ENCODE assay signal across 8 cellular contexts in the genomic region with DNA sequence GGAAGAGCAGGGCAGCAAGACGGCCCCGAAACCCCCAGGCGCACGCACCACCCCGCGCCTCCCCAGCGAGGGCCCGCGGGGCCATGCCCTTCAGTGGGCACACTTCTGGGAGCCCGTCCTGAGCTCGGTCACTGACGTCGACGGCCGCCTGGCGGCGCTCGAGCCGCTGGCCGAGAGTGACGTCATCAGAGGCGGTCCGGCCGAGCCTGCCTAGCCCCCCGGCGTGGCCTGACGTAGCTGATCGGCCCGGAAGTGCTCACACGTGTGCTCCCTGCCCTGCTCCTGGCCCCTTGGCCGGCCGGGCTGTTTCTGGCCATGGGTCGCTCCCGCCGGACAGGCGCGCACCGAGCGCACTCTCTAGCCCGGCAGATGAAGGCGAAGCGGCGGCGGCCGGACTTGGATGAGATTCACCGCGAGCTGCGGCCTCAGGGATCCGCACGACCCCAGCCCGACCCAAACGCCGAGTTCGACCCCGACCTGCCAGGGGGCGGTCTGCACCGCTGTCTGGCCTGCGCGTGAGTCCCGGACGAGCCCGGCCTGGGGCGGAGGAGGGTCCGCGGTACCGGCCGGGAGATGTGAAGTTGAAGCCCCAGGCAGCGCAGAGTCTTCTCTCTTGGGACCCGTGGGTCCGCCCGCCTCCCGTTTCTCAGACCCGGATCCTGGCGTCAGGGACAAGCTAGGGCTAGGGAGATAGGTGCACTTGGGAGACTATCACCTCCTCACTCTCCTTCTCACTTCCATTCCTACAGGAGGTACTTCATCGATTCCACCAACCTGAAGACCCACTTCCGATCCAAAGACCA. TPM values are rescaled to one million over a fixed set of nuclear protein-coding genes. Genes with fewer than 3 reads are reported as not detected.
DNase-seq lines count a peak whose midpoint lies in the region; ATAC-seq and TF ChIP-seq lines count a peak whose summit lies in the region.

Gene ZNF593 (plus strand): TSS at position 240 of the 803 bp plus-strand sequence. CDS start 76 bp downstream, at position 316.

- H3K9me3 Mint-ChIP-seq in nephron progenitor cell = no peaks in the 10 kb centered on the region
- no peaks in the 10 kb centered on the region for H3K9me3 Mint-ChIP-seq in stimulated activated naive CD8-positive, alpha-beta T cell treated with anti-CD3 and anti-CD28 coated beads, Interleukin-15, Interleukin-2, amounts not matched to agents 100 ng/mL and 50 ng/mL, for 24 hours

- H4K20me1 ChIP-seq in Karpas-422 (ENCODE audit: insufficient read depth, low read depth, low read length) = no peaks in the 10 kb centered on the region; the same call in 1 of the 2 replicates

- DNase-seq in EL (peak; percentile 92), Karpas-422 (peak; percentile 97), RWPE2 (ENCODE audit: low spot score) (peak; percentile 89), fibroblast of pulmonary artery (ENCODE audit: low read depth) (peak; percentile 93), nephron progenitor cell (peak; percentile 90)
- DNase-seq in activated effector memory CD4-positive, alpha-beta T cell treated with Interleukin-2 at 50 U/mL for 16 hours = peak; percentile 78

- H3K27me3 ChIP-seq in Karpas-422 (ENCODE audit: low read length) (no peaks in the 10 kb centered on the region), RWPE2 (ENCODE audit: insufficient read depth, poor library complexity, severe bottlenecking) (no peaks in the 10 kb centered on the region)

- no peaks in the 10 kb centered on the region for H3K36me3 Mint-ChIP-seq in nephron progenitor cell (ENCODE audit: low read depth)
- H3K36me3 Mint-ChIP-seq in stimulated activated naive CD8-positive, alpha-beta T cell treated with anti-CD3 and anti-CD28 coated beads, Interleukin-15, Interleukin-2, amounts not matched to agents 100 ng/mL and 50 ng/mL, for 24 hours (ENCODE audit: low read depth) = peaks cover 3% of the 10 kb centered on the region

- ATAC-seq in GM21786 (IDR thresholded peaks at IDR 0.05; ENCODE audit: unreplicated experiment) (peak; percentile 89), RWPE2 (ENCODE audit: low read depth) (peak; percentile 88)

- H3K4me1 Mint-ChIP-seq in nephron progenitor cell = peaks cover 57% of the 10 kb centered on the region
- H3K4me1 Mint-ChIP-seq in stimulated activated naive CD8-positive, alpha-beta T cell treated with anti-CD3 and anti-CD28 coated beads, Interleukin-15, Interleukin-2, amounts not matched to agents 100 ng/mL and 50 ng/mL, for 24 hours (ENCODE audit: low read depth) = peaks cover 13% of the 10 kb centered on the region

- H3K4me3 Mint-ChIP-seq in nephron progenitor cell = peak within 1 kb of the TSS; percentile 89
- H3K4me3 Mint-ChIP-seq in stimulated activated naive CD8-positive, alpha-beta T cell treated with anti-CD3 and anti-CD28 coated beads, Interleukin-15, Interleukin-2, amounts not matched to agents 100 ng/mL and 50 ng/mL, for 24 hours = peak within 1 kb of the TSS; percentile 95

- H3K79me2 ChIP-seq in Karpas-422 (ENCODE audit: low read length) = peaks cover 18% of the 10 kb centered on the region

- peaks cover 13% of the 10 kb centered on the region for H3K27me3 Mint-ChIP-seq in nephron progenitor cell (ENCODE audit: low read depth, poor library complexity)
- H3K27me3 Mint-ChIP-seq in stimulated activated naive CD8-positive, alpha-beta T cell treated with anti-CD3 and anti-CD28 coated beads, Interleukin-15, Interleukin-2, amounts not matched to agents 100 ng/mL and 50 ng/mL, for 24 hours = peaks cover 4% of the 10 kb centered on the region

- H3K9me2 ChIP-seq in Karpas-422 (replicated peaks; ENCODE audit: insufficient read depth, low read length) = no peaks in the 10 kb centered on the region

- peak within 1 kb of the TSS; percentile 46 for H3K27ac ChIP-seq in Karpas-422 (ENCODE audit: low read length)
- peak within 1 kb of the TSS; percentile 8 for H3K27ac ChIP-seq in RWPE2 (ENCODE audit: poor library complexity, severe bottlenecking)

- H2AFZ ChIP-seq in Karpas-422 (ENCODE audit: low read length) = peak within 1 kb of the TSS; percentile 69; the same call in 1 of the 2 replicates

- TF ChIP-seq CTCF in RWPE2 (IDR thresholded peaks at IDR 0.05; ENCODE audit: poor library complexity, severe bottlenecking) (peak; percentile 95), fibroblast of pulmonary artery (IDR thresholded peaks at IDR 0.05; ENCODE audit: low read length, missing control alignments) (peak; percentile 72), nephron progenitor cell (IDR thresholded peaks at IDR 0.05) (peak; percentile 85)

- peak within 1 kb of the TSS; percentile 99 for H3K27ac Mint-ChIP-seq in nephron progenitor cell
- peak within 1 kb of the TSS; percentile 90 for H3K27ac Mint-ChIP-seq in stimulated activated naive CD8-positive, alpha-beta T cell treated with anti-CD3 and anti-CD28 coated beads, Interleukin-15, Interleukin-2, amounts not matched to agents 100 ng/mL and 50 ng/mL, for 24 hours

- peak within 1 kb of the TSS; percentile 99 for H3K4me3 ChIP-seq in Karpas-422 (ENCODE audit: low read length)
- H3K4me3 ChIP-seq in RWPE2 (ENCODE audit: severe bottlenecking) = peak within 1 kb of the TSS; percentile 72
- H3K4me3 ChIP-seq in fibroblast of pulmonary artery (replicated peaks; ENCODE audit: low read depth, low read length) = peak within 1 kb of the TSS; percentile 83

- H3K4me1 ChIP-seq in Karpas-422 (ENCODE audit: low read length) = peaks cover 15% of the 10 kb centered on the region
- no peaks in the 10 kb centered on the region for H3K4me1 ChIP-seq in RWPE2 (ENCODE audit: insufficient read depth, poor library complexity, severe bottlenecking)

- no peaks in the 10 kb centered on the region for H3K9me3 ChIP-seq in Karpas-422 (ENCODE audit: low read length)
- no peaks in the 10 kb centered on the region for H3K9me3 ChIP-seq in RWPE2 (ENCODE audit: severe bottlenecking)

- 0 out of 2 replicates have a peak, but pooled peaks cover 9% of the 10 kb centered on the region for H3K36me3 ChIP-seq in Karpas-422 (ENCODE audit: insufficient read depth, low read length)
- no peaks in the 10 kb centered on the region for H3K36me3 ChIP-seq in RWPE2 (ENCODE audit: low read depth)

- H3K9ac ChIP-seq in Karpas-422 (ENCODE audit: low read length) = peak within 1 kb of the TSS; percentile 97

- peak within 1 kb of the TSS; percentile 91 for H3K4me2 ChIP-seq in Karpas-422 (ENCODE audit: low read depth, low read length, poor library complexity, severe bottlenecking)

RNA-seq across cellular contexts. Expression of gene ZNF593, which starts in this region (rescaled TPM):
- 58.5 and 133 TPM in 2 replicates for total RNA-seq in Karpas-422 (2014; rRNA removed; shearing (Covaris generic); ENCODE audit: low replicate concordance)

Comparison
In these comparisons a context has a peak if more than half of its experiments do, and no peak if none do; other contexts are left out.
1. Peak in every context shown above with its lines: DNase-seq, ATAC-seq, H3K4me3 ChIP-seq and H3K27ac ChIP-seq.